8 cellular contexts compared by ENCODE assay signal in genomic region chr12:66302827-66303169, GRCh38. TPM values are rescaled to one million over a fixed set of nuclear protein-coding genes. Genes with fewer than 3 reads are reported as not detected.
DNase-seq lines count a peak whose midpoint lies in the region.

No MANE protein-coding gene starts in this region.

- H3K9me3 Mint-ChIP-seq in activated T-helper 2 cell treated with anti-CD3 and anti-CD28 coated beads, Interferon-gamma antibody, Interleukin-2, Interleukin-4, amounts not matched to agents 10 μg/mL and 5 μg/mL and 100 μg/mL, durations not matched to agents 14 hours and 24 hours and 36 hours, result no peaks in the 10 kb centered on the region
- H3K9me3 Mint-ChIP-seq in immature natural killer cell, result no peaks in the 10 kb centered on the region

- H3K27ac Mint-ChIP-seq in activated T-helper 2 cell treated with anti-CD3 and anti-CD28 coated beads, Interferon-gamma antibody, Interleukin-2, Interleukin-4, amounts not matched to agents 10 μg/mL and 5 μg/mL and 100 μg/mL, durations not matched to agents 14 hours and 24 hours and 36 hours, result peak overlapping the region; percentile 99
- peak overlapping the region; percentile 95 to 99 (median 98) for H3K27ac Mint-ChIP-seq in immature natural killer cell

- intact Hi-C loops in activated T-helper 2 cell treated with anti-CD3 and anti-CD28 coated beads, Interferon-gamma antibody, Interleukin-2, Interleukin-4, amounts not matched to agents 10 μg/mL and 5 μg/mL and 100 μg/mL, durations not matched to agents 14 hours and 24 hours and 36 hours (cut with micrococcal nuclease), result loop anchor here (1.0 to 10.0 kb wide), 8 partner anchors 12 to 1690 kb away; partner anchors contain the start of genes CAND1, GNS, LLPH and RASSF3

- H3K9ac ChIP-seq in stomach smooth muscle (ENCODE audit: low read length in 2 of 2), result peak overlapping the region; percentile 61 to 79

- peaks cover 2% of the 10 kb centered on the region for H3K4me1 ChIP-seq in stomach smooth muscle (ENCODE audit: control insufficient read depth, insufficient read depth, low read length)

- peak overlapping the region; percentile 64 to 95 for H3K4me3 ChIP-seq in stomach smooth muscle (ENCODE audit: low read length in 2 of 2)

- DNase-seq in DMS53 treated with DMSO at 0.1 percent for 48 hours (lab: John Stamatoyannopoulos, UW; ENCODE audit: unreplicated experiment) (peak; percentile 46), DMS53 (lab: John Stamatoyannopoulos, UW) (no peak), immature natural killer cell (no peak), NCI-H82 treated with DMSO at 0.1 percent for 48 hours (lab: John Stamatoyannopoulos, UW; ENCODE audit: unreplicated experiment) (no peak), NCI-H2171 (lab: John Stamatoyannopoulos, UW) (no peak)
- no peak for DNase-seq in activated T-helper 2 cell treated with anti-CD3 and anti-CD28 coated beads, Interferon-gamma antibody, Interleukin-2, Interleukin-4, amounts not matched to agents 10 μg/mL and 5 μg/mL and 100 μg/mL, durations not matched to agents 14 hours and 24 hours and 36 hours (ENCODE audit: low spot score)
- no peak for DNase-seq in activated CD4-positive, CD25-positive, alpha-beta regulatory T cell (lab: John Stamatoyannopoulos, UW)

- no peaks in the 10 kb centered on the region for H3K27me3 ChIP-seq in stomach smooth muscle (ENCODE audit: control insufficient read depth in 1 of 2, insufficient read depth in 2 of 2, low read length in 2 of 2)

- peak overlapping the region; percentile 70 for H3K27ac ChIP-seq in stomach smooth muscle (ENCODE audit: low read length)

- H3K4me3 Mint-ChIP-seq in activated T-helper 2 cell treated with anti-CD3 and anti-CD28 coated beads, Interferon-gamma antibody, Interleukin-2, Interleukin-4, amounts not matched to agents 10 μg/mL and 5 μg/mL and 100 μg/mL, durations not matched to agents 14 hours and 24 hours and 36 hours (ENCODE audit: low read depth), result peak overlapping the region; percentile 98
- H3K4me3 Mint-ChIP-seq in immature natural killer cell, result peak overlapping the region; percentile 98 to 99 (median 99)

- peaks cover 33% of the 10 kb centered on the region for H3K36me3 Mint-ChIP-seq in activated T-helper 2 cell treated with anti-CD3 and anti-CD28 coated beads, Interferon-gamma antibody, Interleukin-2, Interleukin-4, amounts not matched to agents 10 μg/mL and 5 μg/mL and 100 μg/mL, durations not matched to agents 14 hours and 24 hours and 36 hours (ENCODE audit: low read depth)
- H3K36me3 Mint-ChIP-seq in immature natural killer cell, result peaks cover 0 to 9% (median 4%) of the 10 kb centered on the region in 3 donors

- H3K9me3 ChIP-seq in stomach smooth muscle (ENCODE audit: control insufficient read depth in 2 of 2, low read length in 2 of 2), result no peaks in the 10 kb centered on the region

- H3K36me3 ChIP-seq in stomach smooth muscle (ENCODE audit: control insufficient read depth in 2 of 2, insufficient read depth in 2 of 2, low read length in 2 of 2), result peaks cover 0 to 3% of the 10 kb centered on the region in 2 donors

- H3K27me3 Mint-ChIP-seq in activated T-helper 2 cell treated with anti-CD3 and anti-CD28 coated beads, Interferon-gamma antibody, Interleukin-2, Interleukin-4, amounts not matched to agents 10 μg/mL and 5 μg/mL and 100 μg/mL, durations not matched to agents 14 hours and 24 hours and 36 hours (ENCODE audit: low read depth), result peaks cover 2% of the 10 kb centered on the region
- peaks cover 7 to 11% (median 11%) of the 10 kb centered on the region in 3 donors for H3K27me3 Mint-ChIP-seq in immature natural killer cell (ENCODE audit: low read depth in 3 of 3)

- H3K4me1 Mint-ChIP-seq in activated T-helper 2 cell treated with anti-CD3 and anti-CD28 coated beads, Interferon-gamma antibody, Interleukin-2, Interleukin-4, amounts not matched to agents 10 μg/mL and 5 μg/mL and 100 μg/mL, durations not matched to agents 14 hours and 24 hours and 36 hours (ENCODE audit: low read depth), result peaks cover 43% of the 10 kb centered on the region
- peaks cover 46 to 65% of the 10 kb centered on the region in 2 donors for H3K4me1 Mint-ChIP-seq in immature natural killer cell

RNA-seq across cellular contexts. Expression of gene HELB, which starts 0.5 kb away (rescaled TPM):
- 17.1 and 18.2 TPM in 2 replicates for total RNA-seq in activated T-helper 2 cell treated with anti-CD3 and anti-CD28 coated beads, Interferon-gamma antibody, Interleukin-2, Interleukin-4, amounts not matched to agents 10 μg/mL and 5 μg/mL and 100 μg/mL, durations not matched to agents 14 hours and 24 hours and 36 hours
- 10 to 100 TPM in 2 of 3 donors, 1 to 10 TPM in 1; 8.3 to 13.7 (median 10.5) TPM for polyA plus RNA-seq in immature natural killer cell
